19 cellular contexts compared by ENCODE assay signal in the genomic region with DNA sequence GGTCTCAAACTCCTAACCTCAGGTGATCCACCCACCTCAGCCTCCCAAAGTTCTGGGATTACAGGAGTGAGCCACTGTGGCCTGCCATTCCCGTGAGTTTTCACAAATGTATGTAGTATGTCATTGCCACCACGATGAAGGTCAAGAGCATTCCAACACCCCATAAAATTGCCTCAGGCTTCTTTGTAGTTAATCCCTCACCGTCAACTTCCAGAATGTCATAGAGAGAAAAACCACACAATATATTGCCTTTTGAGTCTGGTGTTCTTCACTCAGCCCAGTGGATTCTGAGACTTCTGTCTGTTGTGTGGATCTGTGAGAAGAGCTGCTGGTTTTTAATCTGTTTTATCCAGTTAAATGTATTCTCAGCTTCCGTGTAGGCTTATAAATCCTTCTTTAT. TPM values are rescaled to one million over a fixed set of nuclear protein-coding genes. Genes with fewer than 3 reads are reported as not detected.
"Had no signal": no experiment of that assay in that cellular context is flagged by ENCODE, and none has a peak within 500 bp of the region (broad histone marks: within the 10 kb centered on the region; RNA-seq: fewer than 3 reads in every experiment).

No MANE protein-coding gene starts in this region.

- H3K27ac ChIP-seq: esophagus squamous epithelium, foreskin keratinocyte, heart left ventricle, left lung, pancreas, stomach, uterus had no signal

- H3K4me3 Mint-ChIP-seq: activated CD4-positive, alpha-beta T cell treated with anti-CD3 and anti-CD28 coated beads, Interleukin-2, amount 10 ng/mL, durations not matched to agents 24 days and 14 days; neural crest cell; T-helper 17 cell; WTC11 had no signal

- H3K9me3 Mint-ChIP-seq: activated CD4-positive, alpha-beta T cell treated with anti-CD3 and anti-CD28 coated beads, Interleukin-2, amount 10 ng/mL, durations not matched to agents 24 days and 14 days; activated T-helper 2 cell treated with anti-CD3 and anti-CD28 coated beads, Interferon-gamma antibody, Interleukin-2, Interleukin-4, amounts not matched to agents 10 μg/mL and 5 μg/mL and 100 μg/mL, durations not matched to agents 14 hours and 24 hours and 36 hours; neural crest cell; WTC11 had no signal

- H3K4me1 ChIP-seq: esophagus squamous epithelium, foreskin keratinocyte, heart left ventricle, left lung, pancreas, stomach, uterus had no signal

- H3K27me3 ChIP-seq: esophagus squamous epithelium, foreskin keratinocyte, heart left ventricle, left lung, pancreas, stomach, uterus had no signal

- H3K4me1 Mint-ChIP-seq: WTC11 had no signal

- H3K9me3 ChIP-seq: esophagus squamous epithelium, heart left ventricle, left lung, pancreas, stomach, uterus had no signal

- H3K36me3 ChIP-seq: uterus had no signal

- FAIRE-seq: bronchial epithelial cell, keratinocyte, pancreas had no signal

- H3K27ac Mint-ChIP-seq: activated CD4-positive, alpha-beta T cell treated with anti-CD3 and anti-CD28 coated beads, Interleukin-2, amount 10 ng/mL, durations not matched to agents 24 days and 14 days; activated T-helper 2 cell treated with anti-CD3 and anti-CD28 coated beads, Interferon-gamma antibody, Interleukin-2, Interleukin-4, amounts not matched to agents 10 μg/mL and 5 μg/mL and 100 μg/mL, durations not matched to agents 14 hours and 24 hours and 36 hours; T-helper 17 cell; WTC11 had no signal

- H3K27me3 Mint-ChIP-seq: activated CD4-positive, alpha-beta T cell treated with anti-CD3 and anti-CD28 coated beads, Interleukin-2, amount 10 ng/mL, durations not matched to agents 24 days and 14 days; T-helper 17 cell had no signal

- H3K4me3 ChIP-seq: esophagus squamous epithelium, heart left ventricle, left lung, pancreas, stomach, uterus had no signal

- ATAC-seq: foreskin keratinocyte, heart left ventricle, left lung, pancreas, T-helper 17 cell, WTC11 had no signal

- DNase-seq: activated CD4-positive, alpha-beta T cell treated with anti-CD3 and anti-CD28 coated beads, Interleukin-2, amount 10 ng/mL, durations not matched to agents 24 days and 14 days; activated naive CD4-positive, alpha-beta T cell treated with anti-CD3 and anti-CD28 coated beads, Interleukin-2, amount 50 U/mL, for 16 hours; anterior cingulate cortex; esophagus squamous epithelium; heart left ventricle; mesendoderm; pancreas; stimulated activated CD4-positive, alpha-beta T cell treated with anti-CD3 and anti-CD28 coated beads, Interleukin-4, amount 100 ng/mL, for 4 hours; stomach; T-helper 17 cell; uterus had no signal

RNA-seq across cellular contexts. Expression of a gene that starts 47.1 kb away (rescaled TPM):
- total RNA-seq: activated CD4-positive, alpha-beta T cell treated with anti-CD3 and anti-CD28 coated beads, Interleukin-2, amount 10 ng/mL, durations not matched to agents 24 days and 14 days; activated T-helper 2 cell treated with anti-CD3 and anti-CD28 coated beads, Interferon-gamma antibody, Interleukin-2, Interleukin-4, amounts not matched to agents 10 μg/mL and 5 μg/mL and 100 μg/mL, durations not matched to agents 14 hours and 24 hours and 36 hours; foreskin keratinocyte; skeletal muscle tissue; T-helper 17 cell had no signal
